Comparison of ENCODE assay signal across 15 cellular contexts in the genomic region with DNA sequence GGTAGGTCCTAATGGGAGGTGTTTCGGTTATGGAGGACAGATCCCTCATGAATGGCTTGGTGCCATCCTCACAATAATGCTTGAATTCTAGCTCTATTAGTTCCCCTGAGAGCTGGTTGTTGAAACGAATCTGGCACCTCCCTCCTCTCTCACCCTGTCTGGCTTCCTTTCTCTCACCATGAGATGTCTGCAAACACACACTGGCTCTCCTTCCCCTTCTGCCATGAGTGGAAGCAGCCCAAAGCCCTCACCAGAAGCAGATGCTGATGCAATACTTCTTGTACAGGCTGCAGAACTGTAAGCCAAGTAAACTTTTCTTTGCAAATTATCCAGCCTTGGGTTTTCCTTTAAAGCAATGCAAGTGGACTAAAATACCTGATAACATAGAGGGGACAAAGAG.
"Had no signal": no experiment of that assay in that cellular context is flagged by ENCODE, and none has a peak within 500 bp of the region (broad histone marks: within the 10 kb centered on the region; RNA-seq: fewer than 3 reads in every experiment).

No MANE protein-coding gene starts in this region.

- ATAC-seq: esophagus mucosa; stimulated activated naive CD8-positive, alpha-beta T cell treated with anti-CD3 and anti-CD28 coated beads, Interleukin-15, amount 100 ng/mL, for 72 hours had no signal

- H3K9ac ChIP-seq: parathyroid adenoma had no signal

- FAIRE-seq: endometrium, kidney had no signal

- H2AFZ ChIP-seq: hepatocyte, parathyroid adenoma had no signal

- H3K4me2 ChIP-seq: hepatocyte had no signal

- H3K27ac ChIP-seq: dorsolateral prefrontal cortex, hepatocyte, parathyroid adenoma, testis had no signal

- H3K4me3 ChIP-seq: dorsolateral prefrontal cortex, hepatocyte, testis had no signal

- H3K9me3 ChIP-seq: testis had no signal

- H3K27me3 ChIP-seq: hepatocyte, testis had no signal

- DNase-seq: activated CD4-positive, alpha-beta memory T cell treated with anti-CD3 and anti-CD28 coated beads for 36 hours; activated gamma-delta T cell treated with Interleukin-2 at 50 U/mL for 16 hours; activated naive CD8-positive, alpha-beta T cell treated with anti-CD3 and anti-CD28 coated beads, Interleukin-2, amount 10 ng/mL, durations not matched to agents 7 days and 5 days; activated T-cell treated with anti-CD3 and anti-CD28 coated beads, Interleukin-2, amount 50 U/mL, for 48 hours; anterior cingulate cortex; dorsolateral prefrontal cortex; kidney; stimulated activated CD4-positive, alpha-beta T cell treated with anti-CD3 and anti-CD28 coated beads, Interleukin-15, amount 100 ng/mL, for 24 hours; stimulated activated CD4-positive, alpha-beta T cell treated with anti-CD3 and anti-CD28 coated beads, Interleukin-4, amount 100 ng/mL, for 24 hours; stimulated activated naive CD8-positive, alpha-beta T cell treated with anti-CD3 and anti-CD28 coated beads, Interleukin-15, amount 100 ng/mL, for 72 hours; testis had no signal

- H3K79me2 ChIP-seq: hepatocyte, parathyroid adenoma had no signal

- H3K4me1 ChIP-seq: parathyroid adenoma, testis had no signal
